In genomic region chr5:141510160-141510559, GRCh38 we compare ENCODE assay signal across 1 cellular context.
TF ChIP-seq lines count a peak whose summit lies in the region.

No MANE protein-coding gene starts in this region.

TF ChIP-seq in SK-N-SH, 30 proteins besides CTCF, POLR2A, EP300 and RAD21 (continued from another document):
- TF ChIP-seq REST (IDR thresholded peaks at IDR 0.05; ENCODE audit: low read depth, low read length) (no peak), JUND (IDR thresholded peaks at IDR 0.05) (no peak), TCF12 (IDR thresholded peaks at IDR 0.05) (no peak), RXRA (IDR thresholded peaks at IDR 0.05; ENCODE audit: borderline replicate concordance, low read depth) (no peak), USF2 (IDR thresholded peaks at IDR 0.05; ENCODE audit: borderline replicate concordance, low read depth, low read length) (no peak), GATA2 (CRISPR knock-in tag; IDR thresholded peaks at IDR 0.05) (no peak), ZBTB33 (IDR thresholded peaks at IDR 0.05; ENCODE audit: borderline replicate concordance, low read depth) (no peak), FOXM1 (IDR thresholded peaks at IDR 0.05; ENCODE audit: low read depth) (no peak), TEAD4 (IDR thresholded peaks at IDR 0.05; ENCODE audit: borderline replicate concordance, insufficient read depth) (no peak), YY1 (IDR thresholded peaks at IDR 0.05; ENCODE audit: low read depth) (no peak)
